8 cellular contexts compared by ENCODE assay signal in genomic region chr1:235650341-235651169, GRCh38. TPM values are rescaled to one million over a fixed set of nuclear protein-coding genes. Genes with fewer than 3 reads are reported as not detected.
DNase-seq lines count a peak whose midpoint lies in the region; ATAC-seq and TF ChIP-seq lines count a peak whose summit lies in the region.

No MANE protein-coding gene starts in this region.

- H3K27ac Mint-ChIP-seq in activated CD8-positive, alpha-beta T cell treated with anti-CD3 and anti-CD28 coated beads, Interleukin-2, amount 10 ng/mL, durations not matched to agents 7 days and 5 days = no peak overlapping the region

- POLR2A ChIA-PET in activated CD8-positive, alpha-beta T cell treated with anti-CD3 and anti-CD28 coated beads, Interleukin-2, amount 10 ng/mL, durations not matched to agents 7 days and 5 days (lab: Charles Lee) = interaction anchor here (1.4 kb wide), 1 partner anchor 9 kb away, joined by 3 read pairs; no protein-coding TSS in a partner anchor
- POLR2A ChIA-PET in HEK293T (lab: Yijun Ruan, JAX) = no interaction called here

- peaks cover 17% of the 10 kb centered on the region for H3K4me1 Mint-ChIP-seq in activated CD8-positive, alpha-beta T cell treated with anti-CD3 and anti-CD28 coated beads, Interleukin-2, amount 10 ng/mL, durations not matched to agents 7 days and 5 days (ENCODE audit: low read depth)

- H3K27ac ChIP-seq in cardiac muscle cell (no peak overlapping the region), hepatocyte (peak overlapping the region; percentile 80)

- TF ChIP-seq CTCF in cardiac muscle cell (IDR thresholded peaks at IDR 0.05; ENCODE audit: low read depth, low read length) (no peak), hepatocyte (IDR thresholded peaks at IDR 0.05; ENCODE audit: poor library complexity) (no peak)

- H2AFZ ChIP-seq in hepatocyte = peak overlapping the region; percentile 54

- peak in 1 of 2 donors; percentile 49 for DNase-seq in cardiac muscle cell (ENCODE audit: low read depth in 1 of 2, low spot score in 1 of 2)
- DNase-seq in left ventricle myocardium superior = no peak
- no peak for DNase-seq in activated CD8-positive, alpha-beta T cell treated with anti-CD3 and anti-CD28 coated beads, Interleukin-2, amount 10 ng/mL, durations not matched to agents 7 days and 5 days
- peak; percentile 73 for DNase-seq in hepatocyte (ENCODE audit: low spot score)
- DNase-seq in HEK293T (ENCODE audit: extremely low spot score) = no peak
- no peak for DNase-seq in cortex of kidney (lab: John Stamatoyannopoulos, UW)

- no peaks in the 10 kb centered on the region for H3K9me3 ChIP-seq in cardiac muscle cell (ENCODE audit: low read depth)
- no peaks in the 10 kb centered on the region for H3K9me3 ChIP-seq in hepatocyte (ENCODE audit: low read depth)
- H3K9me3 ChIP-seq in skeletal muscle satellite cell (replicated peaks; ENCODE audit: low read length) = no peaks in the 10 kb centered on the region

- 5% methylated on average over 47 of the region's 71 CpGs for WGBS in hepatocyte (ENCODE audit: low lambda C conversion rate, missing lambda C conversion rate)

- H3K27me3 ChIP-seq in cardiac muscle cell = peaks cover 58% of the 10 kb centered on the region
- peaks cover 27% of the 10 kb centered on the region for H3K27me3 ChIP-seq in hepatocyte
- peaks cover 28% of the 10 kb centered on the region for H3K27me3 ChIP-seq in skeletal muscle satellite cell (ENCODE audit: control insufficient read depth, insufficient read depth, low read length)

- no peaks in the 10 kb centered on the region for H3K9me2 ChIP-seq in hepatocyte (replicated peaks; ENCODE audit: insufficient read depth)

- no peak overlapping the region for H3K9ac ChIP-seq in skeletal muscle satellite cell (ENCODE audit: low read depth, low read length)

- peak overlapping the region; percentile 45 for H3K4me3 Mint-ChIP-seq in activated CD8-positive, alpha-beta T cell treated with anti-CD3 and anti-CD28 coated beads, Interleukin-2, amount 10 ng/mL, durations not matched to agents 7 days and 5 days

- no peaks in the 10 kb centered on the region for H3K9me3 Mint-ChIP-seq in activated CD8-positive, alpha-beta T cell treated with anti-CD3 and anti-CD28 coated beads, Interleukin-2, amount 10 ng/mL, durations not matched to agents 7 days and 5 days (ENCODE audit: insufficient read depth)

- H3K4me2 ChIP-seq in hepatocyte = peak overlapping the region; percentile 99
- peak overlapping the region; percentile 83 for H3K4me2 ChIP-seq in skeletal muscle satellite cell (ENCODE audit: low read length)

- ATAC-seq in left ventricle myocardium superior = no peak
- ATAC-seq in activated CD8-positive, alpha-beta T cell treated with anti-CD3 and anti-CD28 coated beads, Interleukin-2, amount 10 ng/mL, durations not matched to agents 7 days and 5 days = peak; percentile 33
- ATAC-seq in GM21528 (IDR thresholded peaks at IDR 0.05; ENCODE audit: low FRiP score, unreplicated experiment) = no peak

- H3K36me3 Mint-ChIP-seq in activated CD8-positive, alpha-beta T cell treated with anti-CD3 and anti-CD28 coated beads, Interleukin-2, amount 10 ng/mL, durations not matched to agents 7 days and 5 days (ENCODE audit: low read depth) = peaks cover 3% of the 10 kb centered on the region

- intact Hi-C loops in left ventricle myocardium superior (cut with micrococcal nuclease) = no loop called here

- H3K36me3 ChIP-seq in cardiac muscle cell (no peaks in the 10 kb centered on the region), hepatocyte (replicated peaks; ENCODE audit: insufficient read depth, low read depth) (no peaks in the 10 kb centered on the region), skeletal muscle satellite cell (ENCODE audit: insufficient read depth, low read length) (no peaks in the 10 kb centered on the region)

- H3K79me2 ChIP-seq in hepatocyte = no peaks in the 10 kb centered on the region

- H3K27me3 Mint-ChIP-seq in activated CD8-positive, alpha-beta T cell treated with anti-CD3 and anti-CD28 coated beads, Interleukin-2, amount 10 ng/mL, durations not matched to agents 7 days and 5 days (ENCODE audit: low read depth) = peaks cover 69% of the 10 kb centered on the region

- peaks cover 6% of the 10 kb centered on the region for H3K4me1 ChIP-seq in cardiac muscle cell (ENCODE audit: low read depth)
- peaks cover 8% of the 10 kb centered on the region for H3K4me1 ChIP-seq in hepatocyte (ENCODE audit: insufficient read depth)
- peaks cover 19% of the 10 kb centered on the region for H3K4me1 ChIP-seq in skeletal muscle satellite cell (ENCODE audit: control insufficient read depth, insufficient read depth, low read length)

- H3K4me3 ChIP-seq in cardiac muscle cell (peak overlapping the region; percentile 43), hepatocyte (peak overlapping the region; percentile 78), skeletal muscle satellite cell (ENCODE audit: low read length) (peak overlapping the region; percentile 64)

- H4K20me1 ChIP-seq in hepatocyte (ENCODE audit: insufficient read depth, poor library complexity, severe bottlenecking) = no peaks in the 10 kb centered on the region

- CTCF ChIA-PET in activated CD8-positive, alpha-beta T cell treated with anti-CD3 and anti-CD28 coated beads, Interleukin-2, amount 10 ng/mL, durations not matched to agents 7 days and 5 days (lab: Charles Lee) = no interaction called here
- CTCF ChIA-PET in HEK293T (lab: Yijun Ruan, JAX) = no interaction called here

TF ChIP-seq in HEK293T, 16 proteins besides CTCF, POLR2A, EP300 and RAD21:
- no peak for TF ChIP-seq FOXM1 (IDR thresholded peaks at IDR 0.05; ENCODE audit: borderline replicate concordance)
- no peak for TF ChIP-seq NFRKB (IDR thresholded peaks at IDR 0.05)
- TF ChIP-seq FOXK2 (IDR thresholded peaks at IDR 0.05) = no peak
- TF ChIP-seq ELF4 (IDR thresholded peaks at IDR 0.05) = no peak
- TF ChIP-seq CTBP1 (IDR thresholded peaks at IDR 0.05; ENCODE audit: borderline replicate concordance) = no peak
- no peak for TF ChIP-seq LEF1 (IDR thresholded peaks at IDR 0.05; ENCODE audit: borderline replicate concordance)
- no peak for TF ChIP-seq HDGF (IDR thresholded peaks at IDR 0.05; ENCODE audit: borderline replicate concordance)
- no peak for TF ChIP-seq FOXA1 (IDR thresholded peaks at IDR 0.05)
- no peak for TF ChIP-seq ARNT (IDR thresholded peaks at IDR 0.05)
- no peak for TF ChIP-seq PKNOX1 (IDR thresholded peaks at IDR 0.05)
- TF ChIP-seq L3MBTL2 (conservative IDR thresholded peaks at IDR 0.05) = no peak
- TF ChIP-seq BHLHE40 (IDR thresholded peaks at IDR 0.05; ENCODE audit: borderline replicate concordance) = no peak
- TF ChIP-seq TARDBP (IDR thresholded peaks at IDR 0.05) = no peak
- TF ChIP-seq SUZ12 (IDR thresholded peaks at IDR 0.05) = no peak
- no peak for TF ChIP-seq ZNF384 (IDR thresholded peaks at IDR 0.05)
- TF ChIP-seq SP1 (IDR thresholded peaks at IDR 0.05) = no peak

RNA-seq across cellular contexts. Expression of gene GNG4, which starts 1.0 kb away (rescaled TPM):
- total RNA-seq in cardiac muscle cell (0.18 and 0.24 TPM in 2 replicates), left ventricle myocardium superior (not detected), hepatocyte (4.8 and 6.1 TPM in 2 replicates)
- polyA plus RNA-seq in cardiac muscle cell (0.44 TPM in 1 of 2 replicates, not detected in the other), hepatocyte (9.8 and 11.8 TPM in 2 replicates)
- total RNA-seq in activated CD8-positive, alpha-beta T cell treated with anti-CD3 and anti-CD28 coated beads, Interleukin-2, amount 10 ng/mL, durations not matched to agents 7 days and 5 days = under 1 TPM in 1 of 2 experiments, not detected in 1; 0.23 TPM
- 0.25 TPM in 1 of 2 replicates, not detected in the other for total RNA-seq in skeletal muscle satellite cell (2012; rRNA removed)
